Comparison of ENCODE assay signal across 18 cellular contexts in genomic region chr9:105194234-105194633, GRCh38.
"Had no signal": no experiment of that assay in that cellular context is flagged by ENCODE, and none has a peak within 500 bp of the region (broad histone marks: within the 10 kb centered on the region; RNA-seq: fewer than 3 reads in every experiment).

No MANE protein-coding gene starts in this region.

- H3K27me3 ChIP-seq: gastroesophageal sphincter, heart left ventricle, thyroid gland had no signal

- H3K4me3 ChIP-seq: gastroesophageal sphincter, heart left ventricle, thyroid gland had no signal

- H3K36me3 ChIP-seq: gastroesophageal sphincter, heart left ventricle, thyroid gland had no signal

- ATAC-seq: activated naive CD4-positive, alpha-beta T cell treated with anti-CD3 and anti-CD28 coated beads, Interleukin-2, amount 50 U/mL, for 72 hours; esophagus mucosa; gastroesophageal sphincter; heart left ventricle; left ventricle myocardium superior had no signal

- DNase-seq: activated CD4-positive, alpha-beta T cell treated with anti-CD3 and anti-CD28 coated beads, Interleukin-2, amount 50 U/mL, for 4 hours; activated gamma-delta T cell treated with Interleukin-2 at 50 U/mL for 16 hours; activated T-cell treated with anti-CD3 and anti-CD28 coated beads for 4 hours; effector CD8-positive, alpha-beta T cell; heart left ventricle; immature natural killer cell; left ventricle myocardium superior; nephron progenitor cell; occipital lobe; posterior cingulate gyrus; stimulated activated CD4-positive, alpha-beta T cell treated with anti-CD3 and anti-CD28 coated beads, Interleukin-12 subunit alpha, Interleukin-12 subunit beta, amount 100 ng/mL, for 4 hours; stimulated activated CD4-positive, alpha-beta T cell treated with anti-CD3 and anti-CD28 coated beads, Interleukin-1b, Interleukin-23, amount 100 ng/mL, for 48 hours; stimulated activated CD8-positive, alpha-beta memory T cell treated with anti-CD3 and anti-CD28 coated beads, Interleukin-4, amount 100 ng/mL, for 48 hours; stimulated activated naive CD4-positive, alpha-beta T cell; thyroid gland had no signal

- H3K4me1 ChIP-seq: gastroesophageal sphincter, thyroid gland had no signal

- H3K9me3 ChIP-seq: gastroesophageal sphincter, heart left ventricle, thyroid gland had no signal

- H3K27ac ChIP-seq: gastroesophageal sphincter, heart left ventricle, thyroid gland had no signal
